29 cellular contexts compared by ENCODE assay signal in genomic region chr11:44416776-44417175, GRCh38.
A peak's percentile ranks its signal among the peaks of the same experiment; 100 is the strongest.
DNase-seq lines count a peak whose midpoint lies in the region; ATAC-seq and TF ChIP-seq lines count a peak whose summit lies in the region.
"Had no signal": no experiment of that assay in that cellular context is flagged by ENCODE, and none has a peak within 500 bp of the region (broad histone marks: within the 10 kb centered on the region; RNA-seq: fewer than 3 reads in every experiment).

No MANE protein-coding gene starts in this region.

- no peaks in the 10 kb centered on the region for H3K79me2 ChIP-seq in Karpas-422 (ENCODE audit: low read length)

- H2AFZ ChIP-seq in Karpas-422 (ENCODE audit: low read length): no peak overlapping the region

- H3K9me2 ChIP-seq in Karpas-422 (replicated peaks; ENCODE audit: insufficient read depth, low read length): no peaks in the 10 kb centered on the region

- POLR2A ChIA-PET in RWPE1 (lab: Yijun Ruan, JAX; ENCODE audit: low non-redundant PET): no interaction called here

- no peak overlapping the region for H3K9ac ChIP-seq in Karpas-422 (ENCODE audit: low read length)

- H3K4me2 ChIP-seq in Karpas-422 (ENCODE audit: low read depth, low read length, poor library complexity, severe bottlenecking): no peak overlapping the region

- no peak overlapping the region for H3K4me3 ChIP-seq in Karpas-422 (ENCODE audit: low read length)
- H3K4me3 ChIP-seq: left lung, prostate gland, testis, vagina had no signal

- peak; percentile 28 for DNase-seq in activated CD8-positive, alpha-beta memory T cell treated with anti-CD3 and anti-CD28 coated beads for 24 hours
- DNase-seq in activated CD8-positive, alpha-beta memory T cell treated with anti-CD3 and anti-CD28 coated beads, Interleukin-2, amount 10 ng/mL, durations not matched to agents 7 days and 5 days: no peak
- peak; percentile 28 for DNase-seq in RWPE1 (ENCODE audit: low spot score)
- DNase-seq in foreskin keratinocyte: peak; percentile 27 to 58
- no peak for DNase-seq in activated T-cell treated with anti-CD3 and anti-CD28 coated beads, Interleukin-2, amount 50 U/mL, for 24 hours
- DNase-seq in SIG-M5 (lab: John Stamatoyannopoulos, UW): no peak
- no peak for DNase-seq in activated CD4-positive, alpha-beta T cell treated with anti-CD3 and anti-CD28 coated beads, Interleukin-2, amount 50 U/mL, for 48 hours
- DNase-seq in Karpas-422: no peak
- DNase-seq: activated naive CD4-positive, alpha-beta T cell; activated T-cell treated with anti-CD3 and anti-CD28 coated beads, Interleukin-2, amount 50 U/mL, for 72 hours; CD8-positive, alpha-beta T cell; cerebellar nuclear complex; GDM1; H9; left lung; naive B cell; NCI-H1105 treated with DMSO at 0.1 percent for 48 hours; NCI-H2029 treated with DMSO at 0.1 percent for 48 hours; NCI-H2227 treated with DMSO at 0.1 percent for 48 hours; NCI-H774; stimulated activated CD4-positive, alpha-beta T cell treated with anti-CD3 and anti-CD28 coated beads, Interleukin-15, amount 100 ng/mL, for 24 hours; stimulated activated naive CD4-positive, alpha-beta T cell; testis had no signal

- no peaks in the 10 kb centered on the region for H3K36me3 ChIP-seq in Karpas-422 (ENCODE audit: insufficient read depth, low read length)
- H3K36me3 ChIP-seq: left lung, neutrophil, prostate gland, vagina had no signal

- H3K4me3 Mint-ChIP-seq in activated CD8-positive, alpha-beta memory T cell treated with anti-CD3 and anti-CD28 coated beads, Interleukin-2, amount 10 ng/mL, durations not matched to agents 7 days and 5 days: no peak overlapping the region
- no peak overlapping the region for H3K4me3 Mint-ChIP-seq in activated T-cell treated with anti-CD3 and anti-CD28 coated beads, Interleukin-2, amount 50 U/mL, for 24 hours
- H3K4me3 Mint-ChIP-seq: activated T-cell treated with anti-CD3 and anti-CD28 coated beads, Interleukin-2, amount 50 U/mL, for 72 hours; B cell; CD8-positive, alpha-beta T cell; H9; naive B cell had no signal

- no peaks in the 10 kb centered on the region for H3K4me1 Mint-ChIP-seq in activated CD8-positive, alpha-beta memory T cell treated with anti-CD3 and anti-CD28 coated beads, Interleukin-2, amount 10 ng/mL, durations not matched to agents 7 days and 5 days
- H3K4me1 Mint-ChIP-seq in activated T-cell treated with anti-CD3 and anti-CD28 coated beads, Interleukin-2, amount 50 U/mL, for 24 hours (ENCODE audit: low read depth): no peaks in the 10 kb centered on the region
- H3K4me1 Mint-ChIP-seq: B cell, naive B cell had no signal

- no peaks in the 10 kb centered on the region for H3K36me3 Mint-ChIP-seq in activated CD8-positive, alpha-beta memory T cell treated with anti-CD3 and anti-CD28 coated beads, Interleukin-2, amount 10 ng/mL, durations not matched to agents 7 days and 5 days
- H3K36me3 Mint-ChIP-seq in activated T-cell treated with anti-CD3 and anti-CD28 coated beads, Interleukin-2, amount 50 U/mL, for 24 hours (ENCODE audit: low read depth): no peaks in the 10 kb centered on the region
- H3K36me3 Mint-ChIP-seq: CD8-positive, alpha-beta T cell had no signal

- H3K4me1 ChIP-seq in foreskin keratinocyte (no peaks in the 10 kb centered on the region), Karpas-422 (ENCODE audit: low read length) (no peaks in the 10 kb centered on the region)
- H3K4me1 ChIP-seq: left lung, prostate gland, testis, vagina had no signal

- H3K27ac ChIP-seq in RWPE1: no peak overlapping the region
- no peak overlapping the region for H3K27ac ChIP-seq in foreskin keratinocyte
- no peak overlapping the region for H3K27ac ChIP-seq in Karpas-422 (ENCODE audit: low read length)
- H3K27ac ChIP-seq: epithelial cell of prostate, left lung, neutrophil, prostate gland, testis, vagina had no signal

- no peak for ATAC-seq in activated CD8-positive, alpha-beta memory T cell treated with anti-CD3 and anti-CD28 coated beads, Interleukin-2, amount 10 ng/mL, durations not matched to agents 7 days and 5 days
- peak; percentile 57 for ATAC-seq in foreskin keratinocyte
- ATAC-seq: activated T-cell treated with anti-CD3 and anti-CD28 coated beads, Interleukin-2, amount 50 U/mL, for 72 hours; CD8-positive, alpha-beta T cell; left lung; SK-N-SH treated with all-trans-retinoic acid at 6 μM for 48 hours had no signal

- CTCF ChIA-PET in activated CD8-positive, alpha-beta memory T cell treated with anti-CD3 and anti-CD28 coated beads, Interleukin-2, amount 10 ng/mL, durations not matched to agents 7 days and 5 days (lab: Charles Lee): interaction anchor here (1.1 kb wide), 1 partner anchor 10 kb away, joined by 3 read pairs; no protein-coding TSS in a partner anchor
- CTCF ChIA-PET in RWPE1 (lab: Yijun Ruan, JAX): interaction anchor here (0.7 kb wide), 1 partner anchor 11 kb away, joined by 4 read pairs; no protein-coding TSS in a partner anchor

- peaks cover 3% of the 10 kb centered on the region for H3K9me3 Mint-ChIP-seq in activated CD8-positive, alpha-beta memory T cell treated with anti-CD3 and anti-CD28 coated beads, Interleukin-2, amount 10 ng/mL, durations not matched to agents 7 days and 5 days (ENCODE audit: low read depth)
- H3K9me3 Mint-ChIP-seq in activated T-cell treated with anti-CD3 and anti-CD28 coated beads, Interleukin-2, amount 50 U/mL, for 24 hours: peaks cover 3% of the 10 kb centered on the region

- H3K9me3 ChIP-seq in Karpas-422 (ENCODE audit: low read length): no peaks in the 10 kb centered on the region
- H3K9me3 ChIP-seq: left lung, neutrophil, prostate gland, testis, vagina had no signal

- no peaks in the 10 kb centered on the region for H4K20me1 ChIP-seq in Karpas-422 (ENCODE audit: insufficient read depth, low read depth, low read length)

- H3K27me3 Mint-ChIP-seq in activated CD8-positive, alpha-beta memory T cell treated with anti-CD3 and anti-CD28 coated beads, Interleukin-2, amount 10 ng/mL, durations not matched to agents 7 days and 5 days: peaks cover 19% of the 10 kb centered on the region
- peaks cover 39% of the 10 kb centered on the region for H3K27me3 Mint-ChIP-seq in activated T-cell treated with anti-CD3 and anti-CD28 coated beads, Interleukin-2, amount 50 U/mL, for 24 hours

- TF ChIP-seq CTCF in RWPE1 (conservative IDR thresholded peaks at IDR 0.05; ENCODE audit: low read depth) (no peak), foreskin keratinocyte (conservative IDR thresholded peaks at IDR 0.05) (no peak)

- peaks cover 61% of the 10 kb centered on the region for H3K27me3 ChIP-seq in foreskin keratinocyte
- H3K27me3 ChIP-seq in Karpas-422 (ENCODE audit: low read length): no peaks in the 10 kb centered on the region
- H3K27me3 ChIP-seq: testis, vagina had no signal

- H3K27ac Mint-ChIP-seq in activated CD8-positive, alpha-beta memory T cell treated with anti-CD3 and anti-CD28 coated beads, Interleukin-2, amount 10 ng/mL, durations not matched to agents 7 days and 5 days: no peak overlapping the region
- H3K27ac Mint-ChIP-seq in activated T-cell treated with anti-CD3 and anti-CD28 coated beads, Interleukin-2, amount 50 U/mL, for 24 hours: no peak overlapping the region
- H3K27ac Mint-ChIP-seq: activated T-cell treated with anti-CD3 and anti-CD28 coated beads, Interleukin-2, amount 50 U/mL, for 72 hours; B cell; CD8-positive, alpha-beta T cell; H9; naive B cell had no signal

Comparison
In these comparisons a context has a peak if more than half of its experiments do, and no peak if none do; other contexts are left out.
1. DNase-seq: peak in activated CD8-positive, alpha-beta memory T cell treated with anti-CD3 and anti-CD28 coated beads for 24 hours (single experiment), RWPE1 (single experiment) and foreskin keratinocyte (2 of 2); none in activated CD8-positive, alpha-beta memory T cell treated with anti-CD3 and anti-CD28 coated beads, Interleukin-2, amount 10 ng/mL, durations not matched to agents 7 days and 5 days (single experiment), activated T-cell treated with anti-CD3 and anti-CD28 coated beads, Interleukin-2, amount 50 U/mL, for 24 hours (single experiment), SIG-M5 (single experiment), activated CD4-positive, alpha-beta T cell treated with anti-CD3 and anti-CD28 coated beads, Interleukin-2, amount 50 U/mL, for 48 hours (0 of 2) and Karpas-422 (single experiment).